17 cellular contexts compared by ENCODE assay signal in the genomic region with DNA sequence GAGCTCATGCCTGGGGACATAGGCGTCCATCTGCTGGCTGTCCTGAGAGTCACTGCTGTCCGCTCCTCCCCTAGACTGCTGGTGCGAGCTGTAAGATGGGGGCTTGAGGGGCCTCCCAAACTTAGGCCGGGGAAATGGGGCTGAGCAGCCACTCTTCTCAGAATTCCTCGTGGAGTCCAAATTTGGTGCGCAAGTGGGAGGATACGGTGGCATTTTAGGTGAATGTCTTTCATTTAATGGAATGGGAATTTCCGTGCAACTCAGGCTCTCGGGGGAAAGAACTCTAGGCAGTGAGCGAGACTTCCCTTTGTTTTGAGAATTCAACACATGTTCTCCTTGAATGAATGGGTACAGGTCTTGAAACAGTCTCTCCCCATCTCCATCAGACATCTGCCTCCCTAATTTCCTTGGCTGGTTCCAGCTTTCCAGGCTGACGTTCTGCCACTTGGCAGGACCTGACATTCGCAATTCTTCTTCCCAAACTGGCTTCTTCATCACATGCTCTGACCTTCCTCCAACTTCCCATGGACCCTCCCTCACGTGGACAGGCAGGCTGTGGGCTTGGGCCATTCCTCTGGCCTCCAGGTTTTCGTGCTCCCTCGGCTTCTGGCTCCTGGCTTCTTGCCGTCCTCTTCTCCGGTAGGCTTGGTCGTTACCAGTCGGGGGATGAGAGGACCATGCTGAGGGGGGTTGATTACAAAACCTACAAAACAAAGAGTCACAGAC. TPM values are rescaled to one million over a fixed set of nuclear protein-coding genes. Genes with fewer than 3 reads are reported as not detected.
DNase-seq lines count a peak whose midpoint lies in the region; ATAC-seq, FAIRE-seq and TF ChIP-seq lines count a peak whose summit lies in the region.
"Had no signal": no experiment of that assay in that cellular context is flagged by ENCODE, and none has a peak within 500 bp of the region (broad histone marks: within the 10 kb centered on the region; RNA-seq: fewer than 3 reads in every experiment).

No MANE protein-coding gene starts in this region.

- H3K9me1 ChIP-seq in endothelial cell of umbilical vein (replicated peaks; ENCODE audit: control insufficient read depth, extremely low read depth, insufficient read depth, low read length) = no peaks in the 10 kb centered on the region

- H3K4me2 ChIP-seq in endothelial cell of umbilical vein (ENCODE audit: insufficient read depth, low read length) = no peak overlapping the region
- H3K4me2 ChIP-seq: A549 had no signal

- H4K20me1 ChIP-seq in endothelial cell of umbilical vein (replicated peaks; ENCODE audit: control insufficient read depth, extremely low read depth, insufficient read depth, low read length) = no peaks in the 10 kb centered on the region

- WGBS in heart left ventricle, 4 donors = 73 to 79% (median 74%) methylated on average over 18 to 19 of the region's 19 CpGs

- H3K4me1 ChIP-seq in heart left ventricle = peaks cover 5 to 54% (median 41%) of the 10 kb centered on the region in 12 donors
- H3K4me1 ChIP-seq in endothelial cell of umbilical vein (ENCODE audit: control insufficient read depth, extremely low read depth, insufficient read depth, low read length) = peaks cover 44% of the 10 kb centered on the region
- peaks cover 3 to 11% of the 10 kb centered on the region in 2 donors for H3K4me1 ChIP-seq in uterus
- H3K4me1 ChIP-seq: A549, colonic mucosa had no signal

- H2AFZ ChIP-seq in endothelial cell of umbilical vein (ENCODE audit: low read depth, low read length) = no peak overlapping the region

- POLR2A ChIA-PET in endothelial cell of umbilical vein (lab: Charles Lee) = interaction anchor here (0.9 to 2.2 kb wide), 4 partner anchors 9 to 29 kb away, joined by 3 to 18 read pairs (median 6); no protein-coding TSS in a partner anchor

- H3K27me3 ChIP-seq in heart left ventricle (peaks cover 0 to 43% (median 0%) of the 10 kb centered on the region in 9 donors), endothelial cell of umbilical vein (ENCODE audit: control insufficient read depth in 2 of 2, insufficient read depth in 2 of 2, low read length in 2 of 2) (no peaks in the 10 kb centered on the region), uterus (no peaks in the 10 kb centered on the region)
- H3K27me3 ChIP-seq: colonic mucosa had no signal

- dilution Hi-C loops in endothelial cell of umbilical vein (cut with MboI; ENCODE audit: extremely low pct_ligation_motif_present, low sequenced_read_pairs) = no loop called here

- H3K79me2 ChIP-seq in endothelial cell of umbilical vein (ENCODE audit: control insufficient read depth, insufficient read depth, low read length) = no peaks in the 10 kb centered on the region

- no peak overlapping the region for H3K9ac ChIP-seq in endothelial cell of umbilical vein (replicated peaks; ENCODE audit: extremely low read depth, insufficient read depth, low read length)

- H3K27ac ChIP-seq in heart left ventricle = peak overlapping the region; percentile 49 to 86 (median 72)
- peak overlapping the region; percentile 78 for H3K27ac ChIP-seq in endothelial cell of umbilical vein (ENCODE audit: insufficient read depth, low read depth, low read length)
- H3K27ac ChIP-seq in uterus = peak overlapping the region; percentile 65 to 67
- H3K27ac ChIP-seq: A549, colonic mucosa, suprapubic skin had no signal

- CTCF ChIA-PET in endothelial cell of umbilical vein (lab: Charles Lee) = interaction anchor here (0.9 to 3.9 kb wide), 7 partner anchors 13 to 212 kb away, joined by 3 to 37 read pairs (median 8); partner anchors contain the start of gene JCAD

- ATAC-seq in heart left ventricle = no peak
- no peak for ATAC-seq in left cardiac atrium
- ATAC-seq: A549 had no signal

- DNase-seq in heart left ventricle (no peak), left cardiac atrium (no peak), endothelial cell of umbilical vein (ENCODE audit: low read depth, low spot score) (peak; percentile 84), posterior vena cava (ENCODE audit: low spot score) (peak; percentile 81), uterus (peak in 1 of 2 donors; percentile 43), midbrain (lab: John Stamatoyannopoulos, UW) (no peak), iPS-NIHi11 (ENCODE audit: low spot score) (no peak)
- no peak for DNase-seq in activated naive CD4-positive, alpha-beta T cell treated with Interleukin-2 at 50 U/mL for 16 hours
- DNase-seq: activated CD4-positive, CD25-positive, alpha-beta regulatory T cell; colonic mucosa; NCI-H187 treated with DMSO at 0.1 percent for 48 hours; NCI-H510A; stimulated activated CD4-positive, alpha-beta T cell treated with anti-CD3 and anti-CD28 coated beads, Interleukin-4, amount 100 ng/mL, for 4 hours; stimulated activated CD8-positive, alpha-beta memory T cell treated with anti-CD3 and anti-CD28 coated beads, Interleukin-4, amount 100 ng/mL, for 48 hours had no signal

- intact Hi-C loops in heart left ventricle (cut with DNase I) = loop anchor here in 2 of 10 donors (5.0 to 10.0 kb wide), 2 partner anchors 155 to 158 kb away; no protein-coding TSS in a partner anchor
- intact Hi-C loops in left cardiac atrium (cut with DNase I) = loop anchor here in 1 of 2 donors (5.0 kb wide), 1 partner anchor 163 kb away; no protein-coding TSS in a partner anchor
- intact Hi-C loops in endothelial cell of umbilical vein (cut with micrococcal nuclease) = no loop called here
- intact Hi-C loops in posterior vena cava (cut with DNase I) = no loop called here
- intact Hi-C loops in uterus (cut with DNase I; ENCODE audit: low total_unique reads) = no loop called here

- H3K4me3 ChIP-seq in heart left ventricle = no peak overlapping the region
- no peak overlapping the region for H3K4me3 ChIP-seq in endothelial cell of umbilical vein (replicated peaks in 1 of 3; ENCODE audit: insufficient read depth in 1 of 3, low read depth in 1 of 3, low read length in 3 of 3)
- H3K4me3 ChIP-seq in uterus = no peak overlapping the region
- H3K4me3 ChIP-seq: A549, colonic mucosa, skin epidermis, suprapubic skin had no signal

- peaks cover 0 to 47% (median 6%) of the 10 kb centered on the region in 9 donors for H3K36me3 ChIP-seq in heart left ventricle
- peaks cover 0 to 12% of the 10 kb centered on the region in 2 experiments for H3K36me3 ChIP-seq in endothelial cell of umbilical vein (ENCODE audit: control insufficient read depth in 2 of 2, extremely low read depth in 1 of 2, insufficient read depth in 2 of 2, low read length in 2 of 2)
- H3K36me3 ChIP-seq in uterus = no peaks in the 10 kb centered on the region
- H3K36me3 ChIP-seq: colonic mucosa, suprapubic skin had no signal

- TF ChIP-seq POLR2A in heart left ventricle (IDR thresholded peaks at IDR 0.05) (no peak), endothelial cell of umbilical vein (IDR thresholded peaks at IDR 0.05; ENCODE audit: low read depth, low read length) (no peak), uterus (IDR thresholded peaks at IDR 0.05) (no peak)

- H3K9me3 ChIP-seq in heart left ventricle (no peaks in the 10 kb centered on the region), endothelial cell of umbilical vein (replicated peaks; ENCODE audit: control insufficient read depth, insufficient read depth, low read length) (no peaks in the 10 kb centered on the region), uterus (no peaks in the 10 kb centered on the region)
- H3K9me3 ChIP-seq: A549, colonic mucosa, suprapubic skin had no signal

- no peak for TF ChIP-seq CTCF in heart left ventricle (IDR thresholded peaks at IDR 0.05)
- TF ChIP-seq CTCF in endothelial cell of umbilical vein (IDR thresholded peaks at IDR 0.05; ENCODE audit: extremely low read depth in 1 of 2, insufficient read depth in 1 of 2, low read depth in 1 of 2, low read length in 2 of 2) = no peak
- TF ChIP-seq CTCF in uterus (IDR thresholded peaks at IDR 0.05) = no peak

- BruUV-seq in endothelial cell of umbilical vein (replicated peaks; lab: Mats Ljungman, UMichigan) = no TSS peak

- FAIRE-seq in endothelial cell of umbilical vein (lab: Jason Lieb, UNC) = peak; percentile 18
- FAIRE-seq: A549 had no signal

TF ChIP-seq in endothelial cell of umbilical vein, 7 proteins besides CTCF, POLR2A, EP300 and RAD21:
- TF ChIP-seq GATA2 (IDR thresholded peaks at IDR 0.05; ENCODE audit: insufficient read depth, insufficient read length, low read depth, low read length) (no peak), POLR2AphosphoS5 (IDR thresholded peaks at IDR 0.05; ENCODE audit: insufficient read depth, low read depth, low read length) (no peak), FOS (IDR thresholded peaks at IDR 0.05; ENCODE audit: borderline replicate concordance, insufficient read depth, low read length) (no peak), MYC (IDR thresholded peaks at IDR 0.05; ENCODE audit: low read depth, low read length) (no peak), EZH2 (IDR thresholded peaks at IDR 0.05; ENCODE audit: borderline replicate concordance, low read depth, low read length, severe bottlenecking) (no peak), MAX (IDR thresholded peaks at IDR 0.05; ENCODE audit: insufficient read depth, insufficient read length) (no peak), JUN (IDR thresholded peaks at IDR 0.05; ENCODE audit: borderline replicate concordance, insufficient read depth, insufficient read length, low read depth) (no peak)

RNA-seq across cellular contexts. Expression of gene JCAD, which starts 30.1 kb away (rescaled TPM):
- total RNA-seq in heart left ventricle (10 to 100 TPM; 10.4 to 51.7 (median 22.7) TPM), left cardiac atrium (10 to 100 TPM; 44.6 to 52.8 TPM), endothelial cell of umbilical vein (76.3 and 79.7 TPM in 2 replicates), posterior vena cava (100 to 1,000 TPM in 1 of 2 donors, 10 to 100 TPM in 1; 94.8 to 113 TPM), uterus (10 to 100 TPM; 25.6 to 99.1 (median 49.9) TPM)
- polyA plus RNA-seq in heart left ventricle (10 to 100 TPM; 10.4 to 10.5 TPM), endothelial cell of umbilical vein (17.5 and 19.3 TPM in 2 replicates)
- polyA plus RNA-seq in endothelial cell of umbilical vein (2011; cell fraction: cytosol; rRNA removed) = 23.1 and 29.1 TPM in 2 replicates
- polyA plus RNA-seq in endothelial cell of umbilical vein (2011; cell fraction: nucleus; rRNA removed) = 23.5 and 24.5 TPM in 2 replicates
- polyA plus RNA-seq in endothelial cell of umbilical vein (2012) = 28.1 and 35.3 TPM in 2 replicates
- polyA minus RNA-seq in endothelial cell of umbilical vein = 50.6 and 50.9 TPM in 2 replicates
- polyA minus RNA-seq in endothelial cell of umbilical vein (2011; cell fraction: cytosol; rRNA and poly(A)+ RNA removed) = not detected
- 24.4 and 27.1 TPM in 2 replicates for polyA minus RNA-seq in endothelial cell of umbilical vein (2011; cell fraction: nucleus; rRNA and poly(A)+ RNA removed)

Comparison
In these comparisons a context has a peak if more than half of its experiments do, and no peak if none do; other contexts are left out.
1. DNase-seq: peak in endothelial cell of umbilical vein (single experiment) and posterior vena cava (single experiment); none in heart left ventricle (0 of 5), left cardiac atrium (single experiment), midbrain (single experiment), iPS-NIHi11 (single experiment) and activated naive CD4-positive, alpha-beta T cell treated with Interleukin-2 at 50 U/mL for 16 hours (single experiment).
2. Peak in every context shown above with its lines, with median percentiles within 50 percentile points of each other: H3K27ac ChIP-seq.